In genomic region chr3:89560546-89560945, GRCh38 we compare ENCODE assay signal across 1 cellular context.
TF ChIP-seq lines count a peak whose summit lies in the region.

No MANE protein-coding gene starts in this region.

TF ChIP-seq in SK-N-SH treated with all-trans-retinoic acid at 6 μM for 48 hours, 23 proteins besides CTCF, POLR2A, EP300 and RAD21 (continued from another document):
- TF ChIP-seq CREB5 (CRISPR knock-in tag; IDR thresholded peaks at IDR 0.05; ENCODE audit: low read depth), result no peak
